Comparison of ENCODE assay signal across 21 cellular contexts in genomic region chr22:44646141-44646540, GRCh38. TPM values are rescaled to one million over a fixed set of nuclear protein-coding genes. Genes with fewer than 3 reads are reported as not detected.
DNase-seq lines count a peak whose midpoint lies in the region; ATAC-seq and TF ChIP-seq lines count a peak whose summit lies in the region.
"Had no signal": no experiment of that assay in that cellular context is flagged by ENCODE, and none has a peak within 500 bp of the region (broad histone marks: within the 10 kb centered on the region; RNA-seq: fewer than 3 reads in every experiment).

No MANE protein-coding gene starts in this region.

- no peaks in the 10 kb centered on the region for H3K4me1 ChIP-seq in lower lobe of right lung
- H3K4me1 ChIP-seq in breast epithelium: peaks cover 0 to 5% of the 10 kb centered on the region in 2 donors
- H3K4me1 ChIP-seq: A549 had no signal

- TF ChIP-seq POLR2A in breast epithelium (IDR thresholded peaks at IDR 0.05): no peak

- H3K27me3 ChIP-seq in WERI-Rb-1 (ENCODE audit: insufficient read depth, low read depth, severe bottlenecking) (no peaks in the 10 kb centered on the region), lower lobe of right lung (ENCODE audit: low read depth) (no peaks in the 10 kb centered on the region), breast epithelium (no peaks in the 10 kb centered on the region)

- H3K36me3 ChIP-seq in WERI-Rb-1: no peaks in the 10 kb centered on the region
- H3K36me3 ChIP-seq in lower lobe of right lung: no peaks in the 10 kb centered on the region
- no peaks in the 10 kb centered on the region for H3K36me3 ChIP-seq in breast epithelium

- peaks cover 36% of the 10 kb centered on the region for H3K27me3 Mint-ChIP-seq in activated naive CD4-positive, alpha-beta T cell treated with anti-CD3 and anti-CD28 coated beads, Interleukin-2, amount 10 ng/mL, durations not matched to agents 7 days and 5 days
- no peaks in the 10 kb centered on the region for H3K27me3 Mint-ChIP-seq in activated naive CD8-positive, alpha-beta T cell treated with anti-CD3 and anti-CD28 coated beads, Interleukin-2, amount 50 U/mL, for 24 hours

- no peak for DNase-seq in activated naive CD4-positive, alpha-beta T cell treated with anti-CD3 and anti-CD28 coated beads, Interleukin-2, amount 50 U/mL, for 72 hours (ENCODE audit: low spot score in 2 of 2)
- DNase-seq in activated naive CD4-positive, alpha-beta T cell treated with anti-CD3 and anti-CD28 coated beads, Interleukin-2, amount 10 ng/mL, durations not matched to agents 7 days and 5 days: no peak
- DNase-seq in WERI-Rb-1: no peak
- DNase-seq in lower lobe of right lung: peak; percentile 30
- no peak for DNase-seq in activated naive CD8-positive, alpha-beta T cell treated with anti-CD3 and anti-CD28 coated beads, Interleukin-2, amount 50 U/mL, for 24 hours
- DNase-seq in breast epithelium (ENCODE audit: low spot score in 2 of 2): no peak
- DNase-seq: AML-193; CD4-positive, CD25-positive, alpha-beta regulatory T cell; CD8-positive, alpha-beta memory T cell; COR-L47; DMS 273 treated with DMSO at 0.1 percent for 48 hours; DMS53; EL; GOT3; HFFc6 had no signal

- H3K27ac ChIP-seq in WERI-Rb-1 (0 out of 2 replicates have a peak overlapping the region, but pooled peaks have one; percentile 33), lower lobe of right lung (no peak overlapping the region), breast epithelium (no peak overlapping the region)
- H3K27ac ChIP-seq: 22Rv1, A549 had no signal

- no peak overlapping the region for H3K4me3 ChIP-seq in WERI-Rb-1 (ENCODE audit: low read depth, low read length)
- no peak overlapping the region for H3K4me3 ChIP-seq in lower lobe of right lung
- no peak overlapping the region for H3K4me3 ChIP-seq in breast epithelium
- H3K4me3 ChIP-seq: A549, GM12878 had no signal

- no peak overlapping the region for H3K4me3 Mint-ChIP-seq in activated naive CD4-positive, alpha-beta T cell treated with anti-CD3 and anti-CD28 coated beads, Interleukin-2, amount 10 ng/mL, durations not matched to agents 7 days and 5 days
- H3K4me3 Mint-ChIP-seq in activated naive CD8-positive, alpha-beta T cell treated with anti-CD3 and anti-CD28 coated beads, Interleukin-2, amount 50 U/mL, for 24 hours: no peak overlapping the region
- H3K4me3 Mint-ChIP-seq: CD4-positive, CD25-positive, alpha-beta regulatory T cell; CD8-positive, alpha-beta memory T cell; HFFc6; IgD-negative memory B cell had no signal

- TF ChIP-seq CTCF in WERI-Rb-1 (IDR thresholded peaks at IDR 0.05; ENCODE audit: low read depth, low read length) (no peak), lower lobe of right lung (IDR thresholded peaks at IDR 0.05) (no peak), breast epithelium (IDR thresholded peaks at IDR 0.05) (no peak)

- intact Hi-C loops in lower lobe of right lung (cut with DNase I): no loop called here
- intact Hi-C loops in breast epithelium (cut with DNase I; ENCODE audit: low total_unique reads): no loop called here

- H3K27ac Mint-ChIP-seq in activated naive CD4-positive, alpha-beta T cell treated with anti-CD3 and anti-CD28 coated beads, Interleukin-2, amount 50 U/mL, for 72 hours: peak overlapping the region; percentile 6 to 60
- no peak overlapping the region for H3K27ac Mint-ChIP-seq in activated naive CD4-positive, alpha-beta T cell treated with anti-CD3 and anti-CD28 coated beads, Interleukin-2, amount 10 ng/mL, durations not matched to agents 7 days and 5 days
- H3K27ac Mint-ChIP-seq in activated naive CD8-positive, alpha-beta T cell treated with anti-CD3 and anti-CD28 coated beads, Interleukin-2, amount 50 U/mL, for 24 hours: no peak overlapping the region
- H3K27ac Mint-ChIP-seq: CD4-positive, CD25-positive, alpha-beta regulatory T cell; CD8-positive, alpha-beta memory T cell; HFFc6; IgD-negative memory B cell had no signal

- no peak for ATAC-seq in activated naive CD4-positive, alpha-beta T cell treated with anti-CD3 and anti-CD28 coated beads, Interleukin-2, amount 50 U/mL, for 72 hours
- no peak for ATAC-seq in lower lobe of right lung
- ATAC-seq in activated naive CD8-positive, alpha-beta T cell treated with anti-CD3 and anti-CD28 coated beads, Interleukin-2, amount 50 U/mL, for 24 hours: no peak
- no peak for ATAC-seq in GM18502 (IDR thresholded peaks at IDR 0.05; ENCODE audit: poor library complexity, unreplicated experiment)
- ATAC-seq: A549, GM12878, HCT116 had no signal

- H3K9me3 ChIP-seq in WERI-Rb-1 (ENCODE audit: severe bottlenecking) (no peaks in the 10 kb centered on the region), lower lobe of right lung (no peaks in the 10 kb centered on the region), breast epithelium (peaks cover 0 to 5% of the 10 kb centered on the region in 2 donors)
- H3K9me3 ChIP-seq: A549 had no signal

- H3K4me1 Mint-ChIP-seq in activated naive CD4-positive, alpha-beta T cell treated with anti-CD3 and anti-CD28 coated beads, Interleukin-2, amount 10 ng/mL, durations not matched to agents 7 days and 5 days: no peaks in the 10 kb centered on the region
- no peaks in the 10 kb centered on the region for H3K4me1 Mint-ChIP-seq in activated naive CD8-positive, alpha-beta T cell treated with anti-CD3 and anti-CD28 coated beads, Interleukin-2, amount 50 U/mL, for 24 hours
- H3K4me1 Mint-ChIP-seq: CD8-positive, alpha-beta memory T cell; IgD-negative memory B cell had no signal

- CTCF ChIA-PET in activated naive CD4-positive, alpha-beta T cell treated with anti-CD3 and anti-CD28 coated beads, Interleukin-2, amount 10 ng/mL, durations not matched to agents 7 days and 5 days (lab: Charles Lee): interaction anchor here (1.5 kb wide), 1 partner anchor 27 kb away, joined by 5 read pairs; no protein-coding TSS in a partner anchor

- H3K9me3 Mint-ChIP-seq in activated naive CD4-positive, alpha-beta T cell treated with anti-CD3 and anti-CD28 coated beads, Interleukin-2, amount 50 U/mL, for 72 hours: no peaks in the 10 kb centered on the region
- no peaks in the 10 kb centered on the region for H3K9me3 Mint-ChIP-seq in activated naive CD4-positive, alpha-beta T cell treated with anti-CD3 and anti-CD28 coated beads, Interleukin-2, amount 10 ng/mL, durations not matched to agents 7 days and 5 days
- no peaks in the 10 kb centered on the region for H3K9me3 Mint-ChIP-seq in activated naive CD8-positive, alpha-beta T cell treated with anti-CD3 and anti-CD28 coated beads, Interleukin-2, amount 50 U/mL, for 24 hours
- H3K9me3 Mint-ChIP-seq: CD4-positive, CD25-positive, alpha-beta regulatory T cell; CD8-positive, alpha-beta memory T cell; HFFc6; IgD-negative memory B cell had no signal

- no peaks in the 10 kb centered on the region for H3K36me3 Mint-ChIP-seq in activated naive CD4-positive, alpha-beta T cell treated with anti-CD3 and anti-CD28 coated beads, Interleukin-2, amount 50 U/mL, for 72 hours
- H3K36me3 Mint-ChIP-seq in activated naive CD4-positive, alpha-beta T cell treated with anti-CD3 and anti-CD28 coated beads, Interleukin-2, amount 10 ng/mL, durations not matched to agents 7 days and 5 days: no peaks in the 10 kb centered on the region
- H3K36me3 Mint-ChIP-seq in activated naive CD8-positive, alpha-beta T cell treated with anti-CD3 and anti-CD28 coated beads, Interleukin-2, amount 50 U/mL, for 24 hours (ENCODE audit: low read depth): no peaks in the 10 kb centered on the region
- H3K36me3 Mint-ChIP-seq: CD4-positive, CD25-positive, alpha-beta regulatory T cell; CD8-positive, alpha-beta memory T cell; IgD-negative memory B cell had no signal

RNA-seq across cellular contexts. Expression of gene PRR5, which starts 55.9 kb away (rescaled TPM):
- total RNA-seq in activated naive CD4-positive, alpha-beta T cell treated with anti-CD3 and anti-CD28 coated beads, Interleukin-2, amount 50 U/mL, for 72 hours: 10 to 100 TPM; 11.0 to 15.4 TPM
- 9.6 TPM for total RNA-seq in lower lobe of right lung
- total RNA-seq in breast epithelium: 10 to 100 TPM; 23.7 to 39.5 (median 29.5) TPM

Comparison
In these comparisons a context has a peak if more than half of its experiments do, and no peak if none do; other contexts are left out.
1. H3K27ac Mint-ChIP-seq: peak in activated naive CD4-positive, alpha-beta T cell treated with anti-CD3 and anti-CD28 coated beads, Interleukin-2, amount 50 U/mL, for 72 hours (2 of 2); none in activated naive CD4-positive, alpha-beta T cell treated with anti-CD3 and anti-CD28 coated beads, Interleukin-2, amount 10 ng/mL, durations not matched to agents 7 days and 5 days (single experiment) and activated naive CD8-positive, alpha-beta T cell treated with anti-CD3 and anti-CD28 coated beads, Interleukin-2, amount 50 U/mL, for 24 hours (single experiment).